Comparison of ENCODE assay signal across 8 cellular contexts in the genomic region with DNA sequence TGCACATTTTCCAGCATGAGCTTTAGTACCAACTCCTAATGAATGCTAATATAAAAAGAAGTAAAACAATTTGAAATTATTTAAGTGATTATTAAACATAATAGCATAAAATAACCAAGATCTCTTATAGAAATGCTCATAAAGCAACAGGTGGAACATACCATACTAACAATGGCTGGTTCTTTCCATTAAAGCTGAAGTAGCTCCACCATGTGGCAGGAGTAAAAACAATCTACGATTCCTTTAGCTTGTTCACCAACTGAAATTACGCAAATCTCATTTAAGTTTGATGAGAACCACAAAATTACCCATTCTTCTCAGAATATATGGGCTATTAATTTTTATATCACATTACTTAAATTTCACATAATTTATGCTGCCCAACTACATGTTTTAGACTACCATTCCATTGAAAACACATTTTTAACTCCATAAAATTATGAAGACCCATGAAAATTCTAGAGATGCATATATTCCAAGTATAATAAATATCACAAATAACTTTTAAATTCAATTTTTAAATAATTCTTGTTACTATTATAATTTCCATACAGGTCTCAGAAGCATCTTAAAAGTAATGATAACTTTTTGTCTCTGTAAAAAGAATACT.
DNase-seq lines count a peak whose midpoint lies in the region; ATAC-seq and TF ChIP-seq lines count a peak whose summit lies in the region.

No MANE protein-coding gene starts in this region.

- CTCF ChIA-PET in AG04449 (lab: Yijun Ruan, JAX), result interaction anchor here (0.6 to 4.9 kb wide), 37 partner anchors 8 to 212 kb away, joined by 3 to 96 read pairs (median 7); no protein-coding TSS in a partner anchor

- H3K4me1 Mint-ChIP-seq in naive B cell, result peaks cover 0 to 4% (median 0%) of the 10 kb centered on the region in 3 donors

- no peak overlapping the region for H3K4me3 Mint-ChIP-seq in naive B cell

- H3K27ac ChIP-seq in colonic mucosa, result no peak overlapping the region

- no peaks in the 10 kb centered on the region for H3K36me3 Mint-ChIP-seq in naive B cell

- no peaks in the 10 kb centered on the region for H3K27me3 ChIP-seq in colonic mucosa

- ATAC-seq in GM18868 (IDR thresholded peaks at IDR 0.05; ENCODE audit: unreplicated experiment) (peak; percentile 67), naive B cell (ENCODE audit: low read depth in 2 of 2) (peak; percentile 58 to 74), GM21717 (IDR thresholded peaks at IDR 0.05; ENCODE audit: unreplicated experiment) (no peak), HG03196 (IDR thresholded peaks at IDR 0.05; ENCODE audit: unreplicated experiment) (no peak)

- POLR2A ChIA-PET in AG04449 (lab: Yijun Ruan, JAX), result no interaction called here

- intact Hi-C loops in colonic mucosa (cut with DNase I), result no loop called here

- H3K9me3 Mint-ChIP-seq in naive B cell, result no peaks in the 10 kb centered on the region

- H3K4me3 ChIP-seq in AG04449 (ENCODE audit: low read depth, low read length), result no peak overlapping the region
- no peak overlapping the region for H3K4me3 ChIP-seq in colonic mucosa

- TF ChIP-seq CTCF in AG04449 (IDR thresholded peaks at IDR 0.05; ENCODE audit: insufficient read depth, low read length, missing control alignments) (peak; percentile 39), colonic mucosa (IDR thresholded peaks at IDR 0.05) (peak; percentile 51)

- H3K9me3 ChIP-seq in colonic mucosa, result no peaks in the 10 kb centered on the region

- H3K9ac ChIP-seq in colonic mucosa (ENCODE audit: low read depth in 2 of 2, low read length in 2 of 2), result no peak overlapping the region

- no peaks in the 10 kb centered on the region for H3K36me3 ChIP-seq in colonic mucosa

- H3K4me1 ChIP-seq in colonic mucosa, result no peaks in the 10 kb centered on the region

- DNase-seq in AG04449 (ENCODE audit: low read depth, low spot score), result no peak
- peak; percentile 4 to 73 for DNase-seq in NCI-H526 (lab: John Stamatoyannopoulos, UW)
- DNase-seq in colonic mucosa, result peak; percentile 40
- peak; percentile 41 for DNase-seq in naive B cell
- no peak for DNase-seq in activated CD8-positive, alpha-beta memory T cell treated with anti-CD3 and anti-CD28 coated beads for 24 hours

- peaks cover 0 to 7% (median 6%) of the 10 kb centered on the region in 3 donors for H3K27me3 Mint-ChIP-seq in naive B cell

- H3K27ac Mint-ChIP-seq in naive B cell, result no peak overlapping the region

Comparison
In these comparisons a context has a peak if more than half of its experiments do, and no peak if none do; other contexts are left out.
1. DNase-seq: peak in NCI-H526 (2 of 2), colonic mucosa (single experiment) and naive B cell (single experiment); none in AG04449 (single experiment) and activated CD8-positive, alpha-beta memory T cell treated with anti-CD3 and anti-CD28 coated beads for 24 hours (single experiment).
2. ATAC-seq: peak in GM18868 (single experiment) and naive B cell (2 of 2); none in GM21717 (single experiment) and HG03196 (single experiment).